ENCODE assay signal across 8 cellular contexts in the genomic region with DNA sequence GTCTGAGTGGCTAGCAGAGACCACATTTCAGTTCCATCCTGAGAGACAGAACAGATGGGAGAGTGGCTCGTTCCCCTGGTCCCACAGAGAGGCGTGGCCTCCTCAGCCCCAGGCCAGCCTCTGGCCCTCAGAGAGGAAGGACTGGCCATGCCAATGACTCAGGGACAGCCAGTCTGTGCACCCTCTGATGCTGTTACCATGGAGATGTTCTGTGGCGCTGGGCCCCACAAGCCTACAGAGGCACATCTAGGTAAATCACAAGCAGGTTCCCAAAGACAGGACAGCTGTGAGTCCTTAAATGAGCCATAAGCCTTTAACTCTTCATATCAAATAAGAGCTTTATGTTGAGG. TPM values are rescaled to one million over a fixed set of nuclear protein-coding genes. Genes with fewer than 3 reads are reported as not detected.
DNase-seq lines count a peak whose midpoint lies in the region; TF ChIP-seq lines count a peak whose summit lies in the region.

No MANE protein-coding gene starts in this region.

- H3K4me3 Mint-ChIP-seq in endodermal cell, result no peak overlapping the region
- no peak overlapping the region for H3K4me3 Mint-ChIP-seq in neural crest cell

- H3K9me3 ChIP-seq in endodermal cell (ENCODE audit: control insufficient read depth, low read length), result no peaks in the 10 kb centered on the region

- peak overlapping the region; percentile 79 for H3K27ac ChIP-seq in endodermal cell (ENCODE audit: low read depth, low read length)

- H3K27me3 ChIP-seq in endodermal cell (ENCODE audit: control insufficient read depth, insufficient read depth, low read length, poor library complexity, severe bottlenecking), result no peaks in the 10 kb centered on the region

- H3K36me3 Mint-ChIP-seq in endodermal cell (ENCODE audit: low read depth), result peaks cover 23% of the 10 kb centered on the region
- H3K36me3 Mint-ChIP-seq in neural crest cell (ENCODE audit: low read depth), result no peaks in the 10 kb centered on the region

- WGBS in endodermal cell (ENCODE audit: insufficient coverage in 1 of 2, insufficient read length in 1 of 2), 2 experiments, result 79 to 83% methylated on average over 3 of the region's 3 CpGs

- no peaks in the 10 kb centered on the region for H3K4me1 ChIP-seq in endodermal cell (ENCODE audit: control insufficient read depth, insufficient read depth, low read length)

- H3K9me3 Mint-ChIP-seq in endodermal cell, result no peaks in the 10 kb centered on the region
- no peaks in the 10 kb centered on the region for H3K9me3 Mint-ChIP-seq in neural crest cell

- TF ChIP-seq CTCF in endodermal cell (conservative IDR thresholded peaks at IDR 0.05), result no peak
- TF ChIP-seq CTCF in neural crest cell (conservative IDR thresholded peaks at IDR 0.05), result no peak

- peaks cover 26% of the 10 kb centered on the region for H3K4me1 Mint-ChIP-seq in endodermal cell
- peaks cover 31% of the 10 kb centered on the region for H3K4me1 Mint-ChIP-seq in neural crest cell

- no peak overlapping the region for H3K9ac ChIP-seq in endodermal cell (ENCODE audit: extremely low read depth, low read length, poor library complexity, severe bottlenecking)

- DNase-seq in CD1c-positive myeloid dendritic cell (ENCODE audit: extremely low spot score) (peak; percentile 22), NCI-H524 (lab: John Stamatoyannopoulos, UW) (peak; percentile 73 to 89), endodermal cell (no peak), neural crest cell (ENCODE audit: low read depth, low spot score) (no peak), SW 1271 (lab: John Stamatoyannopoulos, UW) (no peak), T-helper 1 cell (no peak), RPMI8226 (no peak), HCEC 1CT (no peak)

- H3K27ac Mint-ChIP-seq in endodermal cell, result peak overlapping the region; percentile 91
- peak overlapping the region; percentile 73 for H3K27ac Mint-ChIP-seq in neural crest cell (ENCODE audit: unreplicated experiment)

- no peaks in the 10 kb centered on the region for H3K27me3 Mint-ChIP-seq in endodermal cell (ENCODE audit: insufficient read depth)
- no peaks in the 10 kb centered on the region for H3K27me3 Mint-ChIP-seq in neural crest cell (ENCODE audit: low read depth)

- H3K4me3 ChIP-seq in endodermal cell (ENCODE audit: low read length), result no peak overlapping the region

- H3K36me3 ChIP-seq in endodermal cell (ENCODE audit: control insufficient read depth, insufficient read depth, low read length), result peaks cover 8% of the 10 kb centered on the region

RNA-seq across cellular contexts. Expression of a gene that starts 40.8 kb away (rescaled TPM):
- total RNA-seq in endodermal cell, result 1 to 10 TPM; 3.7 to 4.4 TPM
- 3.3 TPM for polyA plus RNA-seq in endodermal cell (2013, experiment 1 of 2)
- 4.1 TPM for polyA plus RNA-seq in endodermal cell (2013, experiment 2 of 2)
- 5.8 and 6.3 TPM in 2 replicates for total RNA-seq in neural crest cell

RNA-seq across cellular contexts. Expression of a gene that starts 44.3 kb away (rescaled TPM):
- not detected for total RNA-seq in endodermal cell
- not detected for polyA plus RNA-seq in endodermal cell (2013, experiment 1 of 2)
- not detected for polyA plus RNA-seq in endodermal cell (2013, experiment 2 of 2)
- total RNA-seq in neural crest cell, result 0.05 TPM in 1 of 2 replicates, not detected in the other

Comparison
In these comparisons a context has a peak if more than half of its experiments do, and no peak if none do; other contexts are left out.
1. DNase-seq: peak in CD1c-positive myeloid dendritic cell (single experiment) and NCI-H524 (2 of 2); none in endodermal cell (single experiment), neural crest cell (single experiment), SW 1271 (0 of 2), T-helper 1 cell (0 of 5), RPMI8226 (single experiment) and HCEC 1CT (single experiment).